Comparison of ENCODE assay signal across 9 cellular contexts in genomic region chr22:31084811-31085492, GRCh38. TPM values are rescaled to one million over a fixed set of nuclear protein-coding genes. Genes with fewer than 3 reads are reported as not detected.
DNase-seq lines count a peak whose midpoint lies in the region; ATAC-seq lines count a peak whose summit lies in the region.
"Had no signal": no experiment of that assay in that cellular context is flagged by ENCODE, and none has a peak within 500 bp of the region (broad histone marks: within the 10 kb centered on the region; RNA-seq: fewer than 3 reads in every experiment).

No MANE protein-coding gene starts in this region.

- H3K27ac Mint-ChIP-seq in activated CD8-positive, alpha-beta memory T cell treated with anti-CD3 and anti-CD28 coated beads, Interleukin-2, amount 10 ng/mL, durations not matched to agents 7 days and 5 days = peak overlapping the region; percentile 83

- CTCF ChIA-PET in activated CD8-positive, alpha-beta memory T cell treated with anti-CD3 and anti-CD28 coated beads, Interleukin-2, amount 10 ng/mL, durations not matched to agents 7 days and 5 days (lab: Charles Lee) = interaction anchor here (0.6 to 3.8 kb wide), 39 partner anchors 11 to 462 kb away, joined by 3 to 22 read pairs (median 4); partner anchors contain the start of genes LIMK2, MORC2, PIK3IP1 and RNF185

- peak overlapping the region; percentile 42 for H3K9ac ChIP-seq in endocrine pancreas (ENCODE audit: control insufficient read depth, insufficient read depth, low read length)

- H3K9me3 ChIP-seq in endocrine pancreas (ENCODE audit: control insufficient read depth, low read length) (no peaks in the 10 kb centered on the region), mesodermal cell (ENCODE audit: control insufficient read depth, low read length) (no peaks in the 10 kb centered on the region)

- H3K27me3 ChIP-seq in endocrine pancreas (ENCODE audit: control insufficient read depth, insufficient read depth, low read length) = no peaks in the 10 kb centered on the region

- peak overlapping the region; percentile 79 for H3K27ac ChIP-seq in mesodermal cell (ENCODE audit: low read depth, low read length, severe bottlenecking)

- peak; percentile 88 for ATAC-seq in activated CD8-positive, alpha-beta memory T cell treated with anti-CD3 and anti-CD28 coated beads, Interleukin-2, amount 10 ng/mL, durations not matched to agents 7 days and 5 days

- H3K27me3 Mint-ChIP-seq in activated CD8-positive, alpha-beta memory T cell treated with anti-CD3 and anti-CD28 coated beads, Interleukin-2, amount 10 ng/mL, durations not matched to agents 7 days and 5 days = no peaks in the 10 kb centered on the region

- H3K4me3 Mint-ChIP-seq in activated CD8-positive, alpha-beta memory T cell treated with anti-CD3 and anti-CD28 coated beads, Interleukin-2, amount 10 ng/mL, durations not matched to agents 7 days and 5 days = peak overlapping the region; percentile 78

- peak; percentile 97 for DNase-seq in GM03348 (ENCODE audit: low spot score)
- DNase-seq in HCEC 1CT = peak; percentile 86
- DNase-seq in NCI-H226 = peak; percentile 63
- peak; percentile 92 for DNase-seq in activated CD8-positive, alpha-beta memory T cell treated with anti-CD3 and anti-CD28 coated beads, Interleukin-2, amount 10 ng/mL, durations not matched to agents 7 days and 5 days
- peak; percentile 80 to 87 for DNase-seq in stimulated activated CD8-positive, alpha-beta memory T cell treated with anti-CD3 and anti-CD28 coated beads, Interleukin-15, amount 100 ng/mL, for 48 hours (ENCODE audit: low read depth in 2 of 2)
- DNase-seq in cerebellar nuclear complex (lab: John Stamatoyannopoulos, UW) = no peak

- WGBS in mesodermal cell (ENCODE audit: insufficient coverage in 2 of 2), 2 experiments = 2 to 3% methylated on average over 46 to 62 of the region's 69 CpGs

- H3K4me3 ChIP-seq in endocrine pancreas (ENCODE audit: control insufficient read depth, insufficient read depth, low read length) (no peak overlapping the region), mesodermal cell (ENCODE audit: extremely low read depth, insufficient read depth, low read length, poor library complexity, severe bottlenecking) (peak overlapping the region; percentile 40)

- H3K4me1 ChIP-seq in endocrine pancreas (ENCODE audit: control insufficient read depth, insufficient read depth, low read length) = no peaks in the 10 kb centered on the region
- H3K4me1 ChIP-seq in mesodermal cell (ENCODE audit: control insufficient read depth, insufficient read depth, low read length, poor library complexity, severe bottlenecking) = peaks cover 24% of the 10 kb centered on the region

- no peaks in the 10 kb centered on the region for H3K36me3 ChIP-seq in endocrine pancreas (ENCODE audit: control insufficient read depth, insufficient read depth, low read length)
- peaks cover 35% of the 10 kb centered on the region for H3K36me3 ChIP-seq in mesodermal cell (ENCODE audit: control insufficient read depth, insufficient read depth, low read length)

- H3K36me3 Mint-ChIP-seq in activated CD8-positive, alpha-beta memory T cell treated with anti-CD3 and anti-CD28 coated beads, Interleukin-2, amount 10 ng/mL, durations not matched to agents 7 days and 5 days = no peaks in the 10 kb centered on the region

- H3K4me1 Mint-ChIP-seq in activated CD8-positive, alpha-beta memory T cell treated with anti-CD3 and anti-CD28 coated beads, Interleukin-2, amount 10 ng/mL, durations not matched to agents 7 days and 5 days = peaks cover 36% of the 10 kb centered on the region

- H3K9me3 Mint-ChIP-seq in activated CD8-positive, alpha-beta memory T cell treated with anti-CD3 and anti-CD28 coated beads, Interleukin-2, amount 10 ng/mL, durations not matched to agents 7 days and 5 days (ENCODE audit: low read depth) = no peaks in the 10 kb centered on the region

RNA-seq across cellular contexts. Expression of gene SMTN, which starts 3.8 kb away (rescaled TPM):
- total RNA-seq in activated CD8-positive, alpha-beta memory T cell treated with anti-CD3 and anti-CD28 coated beads, Interleukin-2, amount 10 ng/mL, durations not matched to agents 7 days and 5 days = 10 to 100 TPM; 35.6 to 51.2 TPM
- 77.2 TPM for polyA plus RNA-seq in mesodermal cell (2013, experiment 1 of 2)
- polyA plus RNA-seq in mesodermal cell (2013, experiment 2 of 2) = 67.7 TPM

RNA-seq across cellular contexts. Expression of gene SELENOM, which starts 22.4 kb away (rescaled TPM):
- total RNA-seq in activated CD8-positive, alpha-beta memory T cell treated with anti-CD3 and anti-CD28 coated beads, Interleukin-2, amount 10 ng/mL, durations not matched to agents 7 days and 5 days = 1 to 10 TPM in 1 of 2 experiments, under 1 TPM in 1; 0.49 to 1.5 TPM
- polyA plus RNA-seq in mesodermal cell (2013, experiment 1 of 2) = 78.1 TPM
- 61.7 TPM for polyA plus RNA-seq in mesodermal cell (2013, experiment 2 of 2)

RNA-seq across cellular contexts. Expression of gene INPP5J, which starts 37.8 kb away (rescaled TPM):
- total RNA-seq in activated CD8-positive, alpha-beta memory T cell treated with anti-CD3 and anti-CD28 coated beads, Interleukin-2, amount 10 ng/mL, durations not matched to agents 7 days and 5 days = under 1 TPM in 1 of 2 experiments, not detected in 1; 0.14 TPM
- 4.0 TPM for polyA plus RNA-seq in mesodermal cell (2013, experiment 1 of 2)
- polyA plus RNA-seq in mesodermal cell (2013, experiment 2 of 2) = 4.2 TPM
- total RNA-seq: subcutaneous adipose tissue had no signal

RNA-seq across cellular contexts. Expression of gene PLA2G3, which starts 55.4 kb away (rescaled TPM):
- total RNA-seq in activated CD8-positive, alpha-beta memory T cell treated with anti-CD3 and anti-CD28 coated beads, Interleukin-2, amount 10 ng/mL, durations not matched to agents 7 days and 5 days = not detected
- polyA plus RNA-seq in mesodermal cell (2013, experiment 1 of 2) = 4.0 TPM
- 3.5 TPM for polyA plus RNA-seq in mesodermal cell (2013, experiment 2 of 2)
- total RNA-seq: subcutaneous adipose tissue had no signal

Comparison
In these comparisons a context has a peak if more than half of its experiments do, and no peak if none do; other contexts are left out.
1. DNase-seq: peak in GM03348 (single experiment), HCEC 1CT (single experiment), NCI-H226 (single experiment), activated CD8-positive, alpha-beta memory T cell treated with anti-CD3 and anti-CD28 coated beads, Interleukin-2, amount 10 ng/mL, durations not matched to agents 7 days and 5 days (single experiment) and stimulated activated CD8-positive, alpha-beta memory T cell treated with anti-CD3 and anti-CD28 coated beads, Interleukin-15, amount 100 ng/mL, for 48 hours (2 of 2); none in cerebellar nuclear complex (0 of 2).